ENCODE assay signal across 1 cellular context in genomic region chr16:1093284-1094123, GRCh38.
TF ChIP-seq lines count a peak whose summit lies in the region.

No MANE protein-coding gene starts in this region.

TF ChIP-seq in HepG2, 621 proteins besides CTCF, POLR2A, EP300 and RAD21 (continued from another document and continues in another):
- TF ChIP-seq, protein P1, sequence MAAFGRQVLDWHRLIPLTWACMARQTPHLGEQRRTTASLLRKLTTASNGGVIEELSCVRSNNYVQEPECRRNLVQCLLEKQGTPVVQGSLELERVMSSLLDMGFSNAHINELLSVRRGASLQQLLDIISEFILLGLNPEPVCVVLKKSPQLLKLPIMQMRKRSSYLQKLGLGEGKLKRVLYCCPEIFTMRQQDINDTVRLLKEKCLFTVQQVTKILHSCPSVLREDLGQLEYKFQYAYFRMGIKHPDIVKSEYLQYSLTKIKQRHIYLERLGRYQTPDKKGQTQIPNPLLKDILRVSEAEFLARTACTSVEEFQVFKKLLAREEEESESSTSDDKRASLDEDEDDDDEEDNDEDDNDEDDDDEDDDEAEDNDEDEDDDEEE (CRISPR knock-in tag; IDR thresholded peaks at IDR 0.05) = 0 out of 2 replicates have a peak, but pooled peaks have one; percentile 47
- TF ChIP-seq REPIN1 (CRISPR knock-in tag; IDR thresholded peaks at IDR 0.05; ENCODE audit: borderline replicate concordance, low read depth) = no peak
- TF ChIP-seq ZNF383 (CRISPR knock-in tag; IDR thresholded peaks at IDR 0.05; ENCODE audit: borderline replicate concordance) = no peak
- no peak for TF ChIP-seq KDM1A (CRISPR knock-in tag; IDR thresholded peaks at IDR 0.05)
- TF ChIP-seq ZNF12 (CRISPR knock-in tag; IDR thresholded peaks at IDR 0.05) = no peak
- no peak for TF ChIP-seq ZNF510 (CRISPR knock-in tag; IDR thresholded peaks at IDR 0.05; ENCODE audit: low read depth)
- no peak for TF ChIP-seq AGO2 (optimal IDR thresholded peaks at IDR 0.05; ENCODE audit: low read depth, low read length)
- TF ChIP-seq ZNF367 (CRISPR knock-in tag; IDR thresholded peaks at IDR 0.05; ENCODE audit: borderline replicate concordance) = no peak
- TF ChIP-seq ZNF615 (CRISPR knock-in tag; IDR thresholded peaks at IDR 0.05; ENCODE audit: borderline replicate concordance) = no peak
- no peak for TF ChIP-seq ZNF24 (IDR thresholded peaks at IDR 0.05)
- TF ChIP-seq ATAD3A (CRISPR knock-in tag; IDR thresholded peaks at IDR 0.05) = no peak
- no peak for TF ChIP-seq ZNF605 (CRISPR knock-in tag; IDR thresholded peaks at IDR 0.05)
- TF ChIP-seq CBX1 (IDR thresholded peaks at IDR 0.05; ENCODE audit: low read depth) = no peak
- no peak for TF ChIP-seq ZNF256 (CRISPR knock-in tag; conservative IDR thresholded peaks at IDR 0.05)
- no peak for TF ChIP-seq ARID4A (CRISPR knock-in tag; IDR thresholded peaks at IDR 0.05; ENCODE audit: borderline replicate concordance)
- TF ChIP-seq TFE3 (CRISPR knock-in tag; IDR thresholded peaks at IDR 0.05) = no peak
- TF ChIP-seq SMC3 (IDR thresholded peaks at IDR 0.05; ENCODE audit: low read length) = no peak
- TF ChIP-seq, protein P2, sequence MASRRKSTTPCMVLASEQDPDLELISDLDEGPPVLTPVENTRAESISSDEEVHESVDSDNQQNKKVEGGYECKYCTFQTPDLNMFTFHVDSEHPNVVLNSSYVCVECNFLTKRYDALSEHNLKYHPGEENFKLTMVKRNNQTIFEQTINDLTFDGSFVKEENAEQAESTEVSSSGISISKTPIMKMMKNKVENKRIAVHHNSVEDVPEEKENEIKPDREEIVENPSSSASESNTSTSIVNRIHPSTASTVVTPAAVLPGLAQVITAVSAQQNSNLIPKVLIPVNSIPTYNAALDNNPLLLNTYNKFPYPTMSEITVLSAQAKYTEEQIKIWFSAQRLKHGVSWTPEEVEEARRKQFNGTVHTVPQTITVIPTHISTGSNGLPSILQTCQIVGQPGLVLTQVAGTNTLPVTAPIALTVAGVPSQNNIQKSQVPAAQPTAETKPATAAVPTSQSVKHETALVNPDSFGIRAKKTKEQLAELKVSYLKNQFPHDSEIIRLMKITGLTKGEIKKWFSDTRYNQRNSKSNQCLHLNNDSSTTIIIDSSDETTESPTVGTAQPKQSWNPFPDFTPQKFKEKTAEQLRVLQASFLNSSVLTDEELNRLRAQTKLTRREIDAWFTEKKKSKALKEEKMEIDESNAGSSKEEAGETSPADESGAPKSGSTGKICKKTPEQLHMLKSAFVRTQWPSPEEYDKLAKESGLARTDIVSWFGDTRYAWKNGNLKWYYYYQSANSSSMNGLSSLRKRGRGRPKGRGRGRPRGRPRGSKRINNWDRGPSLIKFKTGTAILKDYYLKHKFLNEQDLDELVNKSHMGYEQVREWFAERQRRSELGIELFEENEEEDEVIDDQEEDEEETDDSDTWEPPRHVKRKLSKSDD (CRISPR knock-in tag; IDR thresholded peaks at IDR 0.05; ENCODE audit: low read depth) = 0 out of 2 replicates have a peak, but pooled peaks have one; percentile 21
- TF ChIP-seq SMYD3 (CRISPR knock-in tag; IDR thresholded peaks at IDR 0.05) = no peak
- no peak for TF ChIP-seq CEBPG (CRISPR knock-in tag; IDR thresholded peaks at IDR 0.05)
- TF ChIP-seq ZNF841 (CRISPR knock-in tag; IDR thresholded peaks at IDR 0.05; ENCODE audit: borderline replicate concordance) = no peak
- peak; percentile 25; the same call in 1 of the 3 replicates for TF ChIP-seq MXI1 (IDR thresholded peaks at IDR 0.05; ENCODE audit: borderline replicate concordance, low read depth, low read length)
- TF ChIP-seq, protein P3, sequence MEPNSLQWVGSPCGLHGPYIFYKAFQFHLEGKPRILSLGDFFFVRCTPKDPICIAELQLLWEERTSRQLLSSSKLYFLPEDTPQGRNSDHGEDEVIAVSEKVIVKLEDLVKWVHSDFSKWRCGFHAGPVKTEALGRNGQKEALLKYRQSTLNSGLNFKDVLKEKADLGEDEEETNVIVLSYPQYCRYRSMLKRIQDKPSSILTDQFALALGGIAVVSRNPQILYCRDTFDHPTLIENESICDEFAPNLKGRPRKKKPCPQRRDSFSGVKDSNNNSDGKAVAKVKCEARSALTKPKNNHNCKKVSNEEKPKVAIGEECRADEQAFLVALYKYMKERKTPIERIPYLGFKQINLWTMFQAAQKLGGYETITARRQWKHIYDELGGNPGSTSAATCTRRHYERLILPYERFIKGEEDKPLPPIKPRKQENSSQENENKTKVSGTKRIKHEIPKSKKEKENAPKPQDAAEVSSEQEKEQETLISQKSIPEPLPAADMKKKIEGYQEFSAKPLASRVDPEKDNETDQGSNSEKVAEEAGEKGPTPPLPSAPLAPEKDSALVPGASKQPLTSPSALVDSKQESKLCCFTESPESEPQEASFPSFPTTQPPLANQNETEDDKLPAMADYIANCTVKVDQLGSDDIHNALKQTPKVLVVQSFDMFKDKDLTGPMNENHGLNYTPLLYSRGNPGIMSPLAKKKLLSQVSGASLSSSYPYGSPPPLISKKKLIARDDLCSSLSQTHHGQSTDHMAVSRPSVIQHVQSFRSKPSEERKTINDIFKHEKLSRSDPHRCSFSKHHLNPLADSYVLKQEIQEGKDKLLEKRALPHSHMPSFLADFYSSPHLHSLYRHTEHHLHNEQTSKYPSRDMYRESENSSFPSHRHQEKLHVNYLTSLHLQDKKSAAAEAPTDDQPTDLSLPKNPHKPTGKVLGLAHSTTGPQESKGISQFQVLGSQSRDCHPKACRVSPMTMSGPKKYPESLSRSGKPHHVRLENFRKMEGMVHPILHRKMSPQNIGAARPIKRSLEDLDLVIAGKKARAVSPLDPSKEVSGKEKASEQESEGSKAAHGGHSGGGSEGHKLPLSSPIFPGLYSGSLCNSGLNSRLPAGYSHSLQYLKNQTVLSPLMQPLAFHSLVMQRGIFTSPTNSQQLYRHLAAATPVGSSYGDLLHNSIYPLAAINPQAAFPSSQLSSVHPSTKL (CRISPR knock-in tag; IDR thresholded peaks at IDR 0.05) = no peak
- TF ChIP-seq ZFAT (CRISPR knock-in tag; conservative IDR thresholded peaks at IDR 0.05) = no peak
- TF ChIP-seq NFKB2 (CRISPR knock-in tag; IDR thresholded peaks at IDR 0.05; ENCODE audit: borderline replicate concordance) = no peak
- TF ChIP-seq POLR2AphosphoS2 (IDR thresholded peaks at IDR 0.05; ENCODE audit: low read depth, low read length) = no peak
- TF ChIP-seq MTF1 (CRISPR knock-in tag; IDR thresholded peaks at IDR 0.05) = no peak
- TF ChIP-seq ATF1 (CRISPR knock-in tag; IDR thresholded peaks at IDR 0.05) = no peak
- no peak for TF ChIP-seq SIN3A (IDR thresholded peaks at IDR 0.05; ENCODE audit: borderline replicate concordance, low read depth, low read length)
- TF ChIP-seq ZNF816 (CRISPR knock-in tag; IDR thresholded peaks at IDR 0.05; ENCODE audit: borderline replicate concordance) = no peak
- TF ChIP-seq ZMAT3 (CRISPR knock-in tag; conservative IDR thresholded peaks at IDR 0.05) = 0 out of 2 replicates have a peak, but pooled peaks have one; percentile 45
- TF ChIP-seq ZNF546 (CRISPR knock-in tag; conservative IDR thresholded peaks at IDR 0.05) = no peak
- TF ChIP-seq BHLHE40 (IDR thresholded peaks at IDR 0.05; ENCODE audit: low read length) = no peak
- TF ChIP-seq, protein P4, sequence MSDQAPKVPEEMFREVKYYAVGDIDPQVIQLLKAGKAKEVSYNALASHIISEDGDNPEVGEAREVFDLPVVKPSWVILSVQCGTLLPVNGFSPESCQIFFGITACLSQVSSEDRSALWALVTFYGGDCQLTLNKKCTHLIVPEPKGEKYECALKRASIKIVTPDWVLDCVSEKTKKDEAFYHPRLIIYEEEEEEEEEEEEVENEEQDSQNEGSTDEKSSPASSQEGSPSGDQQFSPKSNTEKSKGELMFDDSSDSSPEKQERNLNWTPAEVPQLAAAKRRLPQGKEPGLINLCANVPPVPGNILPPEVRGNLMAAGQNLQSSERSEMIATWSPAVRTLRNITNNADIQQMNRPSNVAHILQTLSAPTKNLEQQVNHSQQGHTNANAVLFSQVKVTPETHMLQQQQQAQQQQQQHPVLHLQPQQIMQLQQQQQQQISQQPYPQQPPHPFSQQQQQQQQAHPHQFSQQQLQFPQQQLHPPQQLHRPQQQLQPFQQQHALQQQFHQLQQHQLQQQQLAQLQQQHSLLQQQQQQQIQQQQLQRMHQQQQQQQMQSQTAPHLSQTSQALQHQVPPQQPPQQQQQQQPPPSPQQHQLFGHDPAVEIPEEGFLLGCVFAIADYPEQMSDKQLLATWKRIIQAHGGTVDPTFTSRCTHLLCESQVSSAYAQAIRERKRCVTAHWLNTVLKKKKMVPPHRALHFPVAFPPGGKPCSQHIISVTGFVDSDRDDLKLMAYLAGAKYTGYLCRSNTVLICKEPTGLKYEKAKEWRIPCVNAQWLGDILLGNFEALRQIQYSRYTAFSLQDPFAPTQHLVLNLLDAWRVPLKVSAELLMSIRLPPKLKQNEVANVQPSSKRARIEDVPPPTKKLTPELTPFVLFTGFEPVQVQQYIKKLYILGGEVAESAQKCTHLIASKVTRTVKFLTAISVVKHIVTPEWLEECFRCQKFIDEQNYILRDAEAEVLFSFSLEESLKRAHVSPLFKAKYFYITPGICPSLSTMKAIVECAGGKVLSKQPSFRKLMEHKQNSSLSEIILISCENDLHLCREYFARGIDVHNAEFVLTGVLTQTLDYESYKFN (CRISPR knock-in tag; conservative IDR thresholded peaks at IDR 0.05) = no peak; the same call in 1 of the 2 replicates
- no peak for TF ChIP-seq ZNF7 (CRISPR knock-in tag; IDR thresholded peaks at IDR 0.05)
- no peak; the same call in none of the 2 replicates for TF ChIP-seq HNF4A (CRISPR knock-in tag; IDR thresholded peaks at IDR 0.05)
- TF ChIP-seq MXD4 (CRISPR knock-in tag; IDR thresholded peaks at IDR 0.05) = 0 out of 2 replicates have a peak, but pooled peaks have one; percentile 17
- no peak for TF ChIP-seq ZNF138 (CRISPR knock-in tag; IDR thresholded peaks at IDR 0.05; ENCODE audit: low read depth)
- TF ChIP-seq ZNF326 (CRISPR knock-in tag; IDR thresholded peaks at IDR 0.05; ENCODE audit: borderline replicate concordance) = peak; percentile 80; the same call in 1 of the 2 replicates
- TF ChIP-seq IRF9 (CRISPR knock-in tag; IDR thresholded peaks at IDR 0.05; ENCODE audit: borderline replicate concordance) = 0 out of 2 replicates have a peak, but pooled peaks have one; percentile 42
- peak; percentile 80 for TF ChIP-seq ZKSCAN1 (IDR thresholded peaks at IDR 0.05; ENCODE audit: low read length)
- TF ChIP-seq TBX3 (IDR thresholded peaks at IDR 0.05; ENCODE audit: borderline replicate concordance) = no peak
- TF ChIP-seq CENPX (CRISPR knock-in tag; IDR thresholded peaks at IDR 0.05) = no peak
- TF ChIP-seq ZZZ3 (CRISPR knock-in tag; IDR thresholded peaks at IDR 0.05; ENCODE audit: borderline replicate concordance) = no peak
- TF ChIP-seq EZH2 (conservative IDR thresholded peaks at IDR 0.05; ENCODE audit: low read depth, low read length) = 0 out of 2 replicates have a peak, but pooled peaks have one; percentile 39
- TF ChIP-seq SPEN (CRISPR knock-in tag; IDR thresholded peaks at IDR 0.05; ENCODE audit: low read depth) = no peak
- no peak for TF ChIP-seq ZBTB3 (CRISPR knock-in tag; IDR thresholded peaks at IDR 0.05; ENCODE audit: borderline replicate concordance, low read depth)
- TF ChIP-seq ZNF878 (CRISPR knock-in tag; IDR thresholded peaks at IDR 0.05) = no peak
- no peak for TF ChIP-seq ZNF780A (CRISPR knock-in tag; IDR thresholded peaks at IDR 0.05)
- no peak for TF ChIP-seq NFIB (CRISPR knock-in tag; IDR thresholded peaks at IDR 0.05; ENCODE audit: borderline replicate concordance)
- TF ChIP-seq YEATS2 (CRISPR knock-in tag; IDR thresholded peaks at IDR 0.05; ENCODE audit: borderline replicate concordance) = no peak
